18 cellular contexts compared by ENCODE assay signal in genomic region chr3:13509066-13509815, GRCh38. TPM values are rescaled to one million over a fixed set of nuclear protein-coding genes. Genes with fewer than 3 reads are reported as not detected.
"Had no signal": no experiment of that assay in that cellular context is flagged by ENCODE, and none has a peak within 500 bp of the region (broad histone marks: within the 10 kb centered on the region; RNA-seq: fewer than 3 reads in every experiment).

No MANE protein-coding gene starts in this region.

- H3K27ac Mint-ChIP-seq: activated CD4-positive, alpha-beta memory T cell treated with anti-CD3 and anti-CD28 coated beads, Interleukin-2, amount 10 ng/mL, durations not matched to agents 7 days and 5 days; activated naive CD4-positive, alpha-beta T cell treated with anti-CD3 and anti-CD28 coated beads, Interleukin-2, amount 50 U/mL, for 72 hours; activated T-cell treated with anti-CD3 and anti-CD28 coated beads, Interleukin-2, amount 50 U/mL, for 72 hours; nephron; WTC11 had no signal

- H3K4me3 ChIP-seq: coronary artery, esophagus muscularis mucosa, psoas muscle, SJCRH30, thyroid gland had no signal

- H3K27me3 Mint-ChIP-seq: activated CD4-positive, alpha-beta memory T cell treated with anti-CD3 and anti-CD28 coated beads, Interleukin-2, amount 10 ng/mL, durations not matched to agents 7 days and 5 days had no signal

- DNase-seq: activated CD4-positive, alpha-beta memory T cell treated with anti-CD3 and anti-CD28 coated beads, Interleukin-2, amount 10 ng/mL, durations not matched to agents 7 days and 5 days; activated CD4-positive, alpha-beta T cell treated with anti-CD3 and anti-CD28 coated beads for 4 hours; activated gamma-delta T cell; activated T-cell treated with anti-CD3 and anti-CD28 coated beads, Interleukin-2, amount 50 U/mL, for 72 hours; central memory CD4-positive, alpha-beta T cell; mammary epithelial cell; occipital lobe; SJCRH30; stimulated activated CD4-positive, alpha-beta T cell treated with anti-CD3 and anti-CD28 coated beads, Interleukin-1b, Interleukin-23, amount 100 ng/mL, for 48 hours; T-helper 2 cell; thyroid gland had no signal

- H3K27me3 ChIP-seq: esophagus muscularis mucosa, SJCRH30, thyroid gland had no signal

- H3K4me1 ChIP-seq: thyroid gland had no signal

- ATAC-seq: activated naive CD4-positive, alpha-beta T cell treated with anti-CD3 and anti-CD28 coated beads, Interleukin-2, amount 50 U/mL, for 72 hours; activated T-cell treated with anti-CD3 and anti-CD28 coated beads, Interleukin-2, amount 50 U/mL, for 72 hours; psoas muscle; sciatic nerve; WTC11 had no signal

- H3K4me1 Mint-ChIP-seq: activated CD4-positive, alpha-beta memory T cell treated with anti-CD3 and anti-CD28 coated beads, Interleukin-2, amount 10 ng/mL, durations not matched to agents 7 days and 5 days had no signal

- H3K36me3 Mint-ChIP-seq: activated naive CD4-positive, alpha-beta T cell treated with anti-CD3 and anti-CD28 coated beads, Interleukin-2, amount 50 U/mL, for 72 hours; WTC11 had no signal

- H3K4me3 Mint-ChIP-seq: activated CD4-positive, alpha-beta memory T cell treated with anti-CD3 and anti-CD28 coated beads, Interleukin-2, amount 10 ng/mL, durations not matched to agents 7 days and 5 days; activated T-cell treated with anti-CD3 and anti-CD28 coated beads, Interleukin-2, amount 50 U/mL, for 72 hours; nephron; WTC11 had no signal

- H3K27ac ChIP-seq: coronary artery, esophagus muscularis mucosa, psoas muscle, SJCRH30, thyroid gland had no signal

- H3K9me3 Mint-ChIP-seq: activated CD4-positive, alpha-beta memory T cell treated with anti-CD3 and anti-CD28 coated beads, Interleukin-2, amount 10 ng/mL, durations not matched to agents 7 days and 5 days; activated naive CD4-positive, alpha-beta T cell treated with anti-CD3 and anti-CD28 coated beads, Interleukin-2, amount 50 U/mL, for 72 hours; activated T-cell treated with anti-CD3 and anti-CD28 coated beads, Interleukin-2, amount 50 U/mL, for 72 hours; nephron; WTC11 had no signal

- H3K9me3 ChIP-seq: esophagus muscularis mucosa, psoas muscle, SJCRH30, thyroid gland had no signal

- H3K36me3 ChIP-seq: SJCRH30, thyroid gland had no signal

RNA-seq across cellular contexts. Expression of gene FBLN2, which starts 39.7 kb away (rescaled TPM):
- total RNA-seq: activated CD4-positive, alpha-beta memory T cell treated with anti-CD3 and anti-CD28 coated beads, Interleukin-2, amount 10 ng/mL, durations not matched to agents 7 days and 5 days; activated naive CD4-positive, alpha-beta T cell treated with anti-CD3 and anti-CD28 coated beads, Interleukin-2, amount 50 U/mL, for 72 hours; SJCRH30 had no signal
